7 cellular contexts compared by ENCODE assay signal in the genomic region with DNA sequence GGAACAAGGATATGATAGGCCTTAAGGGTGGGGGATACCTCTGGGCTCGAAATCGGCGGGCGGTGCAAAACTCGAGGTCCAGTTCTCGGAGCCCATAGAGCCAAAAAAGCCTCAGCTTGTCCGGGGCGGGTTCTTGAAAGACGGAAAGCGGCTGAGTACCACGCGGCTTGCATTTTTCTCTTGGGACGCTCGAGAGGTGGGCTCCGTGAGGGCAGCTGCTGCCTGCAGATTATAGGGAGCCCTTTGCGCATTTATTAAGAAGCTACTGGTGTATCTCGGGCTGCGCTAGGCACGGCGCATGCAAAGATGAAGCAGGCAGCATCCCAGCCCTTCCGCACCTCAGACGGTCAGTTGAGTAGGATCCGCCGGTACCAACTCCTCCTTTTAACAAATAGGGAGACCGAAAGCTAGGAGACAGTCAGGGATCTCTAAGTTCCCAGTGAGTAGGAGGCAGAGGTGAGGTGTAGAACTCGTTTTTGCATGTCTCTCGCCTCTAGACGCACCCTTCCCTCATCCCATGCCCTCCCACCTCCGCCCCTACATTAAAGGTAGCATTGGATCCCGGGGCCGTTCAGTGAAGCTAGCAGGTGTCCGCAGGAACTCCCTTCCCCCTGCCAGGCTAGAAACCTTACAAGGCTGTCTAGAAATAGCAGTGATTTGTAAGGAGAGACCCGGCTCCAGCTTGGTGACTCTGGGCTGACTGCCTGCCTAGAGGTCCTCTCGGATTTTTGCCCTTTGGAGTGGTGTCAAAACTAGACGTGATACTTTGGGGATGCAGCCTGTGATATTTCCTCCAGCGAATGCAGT. TPM values are rescaled to one million over a fixed set of nuclear protein-coding genes. Genes with fewer than 3 reads are reported as not detected.
A peak's percentile ranks its signal among the peaks of the same experiment; 100 is the strongest.
DNase-seq lines count a peak whose midpoint lies in the region; ATAC-seq and TF ChIP-seq lines count a peak whose summit lies in the region.

No MANE protein-coding gene starts in this region.

- H3K79me2 ChIP-seq in HCT116 (ENCODE audit: insufficient read depth, low read length) (peaks cover 58% of the 10 kb centered on the region), mammary epithelial cell (ENCODE audit: insufficient read depth, low read length) (peaks cover 62% of the 10 kb centered on the region)

- H3K9ac ChIP-seq in HCT116 (ENCODE audit: low read length) (peak overlapping the region; percentile 98), mammary epithelial cell (ENCODE audit: insufficient read depth, low read length) (peak overlapping the region; percentile 97)

- no peaks in the 10 kb centered on the region for H3K27me3 ChIP-seq in HCT116 (ENCODE audit: insufficient read depth, low read length)
- no peaks in the 10 kb centered on the region for H3K27me3 ChIP-seq in SJCRH30
- no peaks in the 10 kb centered on the region for H3K27me3 ChIP-seq in mammary epithelial cell (ENCODE audit: insufficient read depth, low read length)
- no peaks in the 10 kb centered on the region for H3K27me3 ChIP-seq in layer of hippocampus (ENCODE audit: control insufficient read depth, insufficient read depth, low read length)

- no peak overlapping the region for H2AFZ ChIP-seq in HCT116 (ENCODE audit: low read depth, low read length, poor library complexity, severe bottlenecking)
- no peak overlapping the region for H2AFZ ChIP-seq in mammary epithelial cell (ENCODE audit: low read depth, low read length)

- peaks cover 11 to 25% of the 10 kb centered on the region in 2 experiments for H3K4me1 ChIP-seq in HCT116 (ENCODE audit: control insufficient read depth in 1 of 2, insufficient read depth in 2 of 2, low read length in 2 of 2)
- H3K4me1 ChIP-seq in SJCRH30: peaks cover 5% of the 10 kb centered on the region; the same call in 1 of the 2 replicates
- H3K4me1 ChIP-seq in mammary epithelial cell (ENCODE audit: insufficient read depth, low read length): peaks cover 37% of the 10 kb centered on the region

- H3K9me3 ChIP-seq in HCT116 (ENCODE audit: control insufficient read depth in 1 of 2, insufficient read depth in 1 of 2, low read depth in 1 of 2, low read length in 2 of 2) (no peaks in the 10 kb centered on the region), SJCRH30 (replicated peaks) (no peaks in the 10 kb centered on the region), mammary epithelial cell (replicated peaks; ENCODE audit: insufficient read depth, low read length) (no peaks in the 10 kb centered on the region)

- H3K4me3 ChIP-seq in HCT116 (replicated peaks in 1 of 2; ENCODE audit: low read depth in 1 of 2, low read length in 2 of 2) (peak overlapping the region; percentile 91 to 100), SJCRH30 (peak overlapping the region; percentile 89), mammary epithelial cell (replicated peaks in 1 of 3; ENCODE audit: insufficient read depth in 1 of 3, low read depth in 2 of 3, low read length in 3 of 3) (peak overlapping the region; percentile 85 to 99 (median 90))

- H4K20me1 ChIP-seq in HCT116 (ENCODE audit: insufficient read depth): peaks cover 24% of the 10 kb centered on the region; the same call in 1 of the 2 replicates
- peaks cover 17% of the 10 kb centered on the region for H4K20me1 ChIP-seq in mammary epithelial cell (ENCODE audit: insufficient read depth, low read length)

- POLR2A ChIA-PET in HCT116 (lab: Charles Lee): interaction anchor here (0.8 to 5.1 kb wide), 14 partner anchors 11 to 132 kb away, joined by 3 to 88 read pairs (median 6); a partner anchor contains a TSS

- in situ Hi-C loops in mammary epithelial cell (cut with MboI; ENCODE audit: low sequenced_read_pairs in 2 of 2): no loop called here

- peak overlapping the region; percentile 92 for H3K4me2 ChIP-seq in HCT116 (ENCODE audit: low read length)
- peak overlapping the region; percentile 51 for H3K4me2 ChIP-seq in mammary epithelial cell (ENCODE audit: insufficient read depth, low read depth, low read length)

- DNase-seq in HCT116 (ENCODE audit: low read depth, low spot score) (no peak), SJCRH30 (peak; percentile 27 to 48), mammary epithelial cell (peak; percentile 20), cerebellar nuclear complex (lab: John Stamatoyannopoulos, UW) (no peak), NCI-H1436 (lab: John Stamatoyannopoulos, UW) (no peak)
- DNase-seq in stimulated activated CD4-positive, alpha-beta T cell treated with anti-CD3 and anti-CD28 coated beads, Interleukin-4, amount 100 ng/mL, for 4 hours: peak; percentile 5 to 24

- TSS peak; percentile 54 for BruUV-seq in HCT116 (replicated peaks; lab: Mats Ljungman, UMichigan)
- no TSS peak for BruUV-seq in mammary epithelial cell (replicated peaks; lab: Mats Ljungman, UMichigan)

- CTCF ChIA-PET in HCT116 (lab: Charles Lee) (interaction anchor here (0.8 to 1.7 kb wide), 3 partner anchors 15 to 279 kb away, joined by 3 to 10 read pairs (median 4); no protein-coding TSS in a partner anchor), mammary epithelial cell (lab: Charles Lee; ENCODE audit: low non-redundant PET) (no interaction called here)

- intact Hi-C loops in HCT116 (cut with micrococcal nuclease): loop anchor here (2.0 to 5.0 kb wide), 2 partner anchors 72 to 132 kb away; a partner anchor contains a TSS
- intact Hi-C loops in mammary epithelial cell (cut with micrococcal nuclease): loop anchor here (1.0 to 5.0 kb wide), 6 partner anchors 11 to 150 kb away; a partner anchor contains a TSS

- TF ChIP-seq RAD21 in HCT116 (IDR thresholded peaks at IDR 0.05; ENCODE audit: low read depth): no peak

- TF ChIP-seq POLR2A in HCT116 (IDR thresholded peaks at IDR 0.05; ENCODE audit: borderline replicate concordance, extremely low read depth, insufficient read depth, insufficient read length): no peak

- under 1% methylated on average over 27 of the region's 36 CpGs for WGBS in mammary epithelial cell (ENCODE audit: low coverage, missing lambda C conversion rate)

- RAD21 ChIA-PET in HCT116 (lab: Charles Lee; ENCODE audit: low non-redundant PET in 1 of 2, low total read pairs in 2 of 2, uncharacterized antibody in 2 of 2, unreplicated experiment in 2 of 2): interaction anchor here (0.6 to 1.4 kb wide), 2 partner anchors 11 to 53 kb away, joined by 6 to 9 read pairs; no protein-coding TSS in a partner anchor

- H3K27ac ChIP-seq in HCT116 (ENCODE audit: low read depth, low read length) (peak overlapping the region; percentile 98), SJCRH30 (peak overlapping the region; percentile 87), mammary epithelial cell (ENCODE audit: insufficient read depth, low read depth, low read length) (peak overlapping the region; percentile 91), layer of hippocampus (ENCODE audit: low read depth, low read length) (peak overlapping the region; percentile 91)

- H3K9me2 ChIP-seq in HCT116 (ENCODE audit: insufficient read depth): no peaks in the 10 kb centered on the region

- peaks cover 33 to 41% of the 10 kb centered on the region in 2 experiments for H3K36me3 ChIP-seq in HCT116 (ENCODE audit: control insufficient read depth in 1 of 2, insufficient read depth in 2 of 2, low read length in 2 of 2)
- peaks cover 35% of the 10 kb centered on the region for H3K36me3 ChIP-seq in SJCRH30
- H3K36me3 ChIP-seq in mammary epithelial cell (ENCODE audit: insufficient read depth, low read length): peaks cover 32% of the 10 kb centered on the region

- dilution Hi-C loops in mammary epithelial cell (cut with HindIII; ENCODE audit: low sequenced_read_pairs): no loop called here

- TF ChIP-seq CTCF in HCT116 (IDR thresholded peaks at IDR 0.05 in 2 of 3, conservative IDR thresholded peaks at IDR 0.05 in 1 of 3; ENCODE audit: borderline replicate concordance in 1 of 3, insufficient read depth in 1 of 3, low read depth in 2 of 3, low read length in 2 of 3): no peak
- no peak for TF ChIP-seq CTCF in mammary epithelial cell (conservative IDR thresholded peaks at IDR 0.05 in 1 of 2, IDR thresholded peaks at IDR 0.05 in 1 of 2; ENCODE audit: extremely low read depth in 1 of 2, insufficient read depth in 1 of 2, low read depth in 1 of 2, low read length in 2 of 2)

- ATAC-seq in HCT116: no peak

TF ChIP-seq in HCT116, 20 proteins besides CTCF, POLR2A, EP300 and RAD21 (continues in another document):
- TF ChIP-seq EGR1 (IDR thresholded peaks at IDR 0.05; ENCODE audit: low read depth) (no peak), SP1 (IDR thresholded peaks at IDR 0.05; ENCODE audit: low read depth) (no peak), POLR2AphosphoS5 (IDR thresholded peaks at IDR 0.05; ENCODE audit: low read depth, low read length) (peak; percentile 34; the same call in 1 of the 2 replicates)
- TF ChIP-seq, protein P1, sequence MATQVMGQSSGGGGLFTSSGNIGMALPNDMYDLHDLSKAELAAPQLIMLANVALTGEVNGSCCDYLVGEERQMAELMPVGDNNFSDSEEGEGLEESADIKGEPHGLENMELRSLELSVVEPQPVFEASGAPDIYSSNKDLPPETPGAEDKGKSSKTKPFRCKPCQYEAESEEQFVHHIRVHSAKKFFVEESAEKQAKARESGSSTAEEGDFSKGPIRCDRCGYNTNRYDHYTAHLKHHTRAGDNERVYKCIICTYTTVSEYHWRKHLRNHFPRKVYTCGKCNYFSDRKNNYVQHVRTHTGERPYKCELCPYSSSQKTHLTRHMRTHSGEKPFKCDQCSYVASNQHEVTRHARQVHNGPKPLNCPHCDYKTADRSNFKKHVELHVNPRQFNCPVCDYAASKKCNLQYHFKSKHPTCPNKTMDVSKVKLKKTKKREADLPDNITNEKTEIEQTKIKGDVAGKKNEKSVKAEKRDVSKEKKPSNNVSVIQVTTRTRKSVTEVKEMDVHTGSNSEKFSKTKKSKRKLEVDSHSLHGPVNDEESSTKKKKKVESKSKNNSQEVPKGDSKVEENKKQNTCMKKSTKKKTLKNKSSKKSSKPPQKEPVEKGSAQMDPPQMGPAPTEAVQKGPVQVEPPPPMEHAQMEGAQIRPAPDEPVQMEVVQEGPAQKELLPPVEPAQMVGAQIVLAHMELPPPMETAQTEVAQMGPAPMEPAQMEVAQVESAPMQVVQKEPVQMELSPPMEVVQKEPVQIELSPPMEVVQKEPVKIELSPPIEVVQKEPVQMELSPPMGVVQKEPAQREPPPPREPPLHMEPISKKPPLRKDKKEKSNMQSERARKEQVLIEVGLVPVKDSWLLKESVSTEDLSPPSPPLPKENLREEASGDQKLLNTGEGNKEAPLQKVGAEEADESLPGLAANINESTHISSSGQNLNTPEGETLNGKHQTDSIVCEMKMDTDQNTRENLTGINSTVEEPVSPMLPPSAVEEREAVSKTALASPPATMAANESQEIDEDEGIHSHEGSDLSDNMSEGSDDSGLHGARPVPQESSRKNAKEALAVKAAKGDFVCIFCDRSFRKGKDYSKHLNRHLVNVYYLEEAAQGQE (IDR thresholded peaks at IDR 0.05; ENCODE audit: low read depth): no peak

RNA-seq across cellular contexts. Expression of a gene that starts 0.8 kb away (rescaled TPM):
- total RNA-seq in HCT116 (2021; ENCODE audit: unreplicated experiment) (974 TPM), mammary epithelial cell (1,000 to 10,000 TPM in 1 of 2 donors, 100 to 1,000 TPM in 1; 834 to 2,207 TPM)
- 1,576 and 1,832 TPM in 2 replicates for polyA plus RNA-seq in HCT116 (2012)
- 1,245 and 1,269 TPM in 2 replicates for total RNA-seq in SJCRH30 (2014; rRNA removed; shearing (Covaris generic))
- polyA plus RNA-seq in mammary epithelial cell: 3,265 TPM
- polyA minus RNA-seq in mammary epithelial cell: 3,563 TPM

RNA-seq across cellular contexts. Expression of a gene that starts 17.0 kb away (rescaled TPM):
- total RNA-seq in HCT116 (2021; ENCODE audit: unreplicated experiment) (not detected), mammary epithelial cell (under 1 TPM in 1 of 2 donors, not detected in 1; 0.33 TPM)
- polyA plus RNA-seq in HCT116 (2012): not detected in 2 replicates
- not detected in 2 replicates for total RNA-seq in SJCRH30 (2014; rRNA removed; shearing (Covaris generic))
- polyA plus RNA-seq in mammary epithelial cell: 0.02 TPM
- polyA minus RNA-seq in mammary epithelial cell: not detected

Comparison
In these comparisons a context has a peak if more than half of its experiments do, and no peak if none do; other contexts are left out.
1. DNase-seq: peak in SJCRH30 (2 of 2), mammary epithelial cell (single experiment) and stimulated activated CD4-positive, alpha-beta T cell treated with anti-CD3 and anti-CD28 coated beads, Interleukin-4, amount 100 ng/mL, for 4 hours (2 of 2); none in HCT116 (single experiment), cerebellar nuclear complex (0 of 2) and NCI-H1436 (single experiment).
2. Peak in every context shown above with its lines, with median percentiles within 50 percentile points of each other: H3K27ac ChIP-seq and H3K4me3 ChIP-seq.